Comparison of ENCODE assay signal across 16 cellular contexts in the genomic region with DNA sequence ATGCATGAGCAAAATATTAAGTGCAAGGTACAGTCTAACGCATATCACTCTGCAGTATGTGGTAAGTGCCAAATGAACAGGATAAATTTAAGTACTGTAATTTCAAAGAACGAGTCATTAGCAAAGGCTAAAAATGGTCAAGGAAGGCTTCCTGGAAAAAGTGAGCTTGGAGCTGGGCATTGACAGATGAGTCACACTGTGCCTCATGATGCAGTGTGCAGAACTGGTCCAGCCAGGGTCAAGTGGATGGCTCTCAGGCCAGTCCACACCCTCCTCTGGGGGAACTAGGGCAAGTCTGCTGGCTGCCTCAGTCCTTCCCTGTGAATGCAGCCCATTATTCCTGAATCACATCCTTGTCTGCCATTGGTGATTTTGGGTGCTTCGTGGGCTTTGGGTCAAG.
DNase-seq lines count a peak whose midpoint lies in the region; ATAC-seq and TF ChIP-seq lines count a peak whose summit lies in the region.
"Had no signal": no experiment of that assay in that cellular context is flagged by ENCODE, and none has a peak within 500 bp of the region (broad histone marks: within the 10 kb centered on the region; RNA-seq: fewer than 3 reads in every experiment).

No MANE protein-coding gene starts in this region.

- H3K4me3 ChIP-seq in RWPE2 (ENCODE audit: severe bottlenecking) = no peak overlapping the region
- H3K4me3 ChIP-seq: SJCRH30 had no signal

- POLR2A ChIA-PET in activated CD4-positive, alpha-beta T cell treated with anti-CD3 and anti-CD28 coated beads for 36 hours (lab: Charles Lee) = interaction anchor here (0.6 kb wide), 1 partner anchor 157 kb away, joined by 3 read pairs; no protein-coding TSS in a partner anchor

- no peak overlapping the region for H3K27ac Mint-ChIP-seq in activated CD4-positive, alpha-beta T cell treated with anti-CD3 and anti-CD28 coated beads for 36 hours

- no peaks in the 10 kb centered on the region for H3K4me1 Mint-ChIP-seq in activated CD4-positive, alpha-beta T cell treated with anti-CD3 and anti-CD28 coated beads for 36 hours

- intact Hi-C loops in activated CD4-positive, alpha-beta T cell treated with anti-CD3 and anti-CD28 coated beads for 36 hours (cut with DNase I, micrococcal nuclease) = no loop called here

- no peaks in the 10 kb centered on the region for H3K36me3 Mint-ChIP-seq in activated CD4-positive, alpha-beta T cell treated with anti-CD3 and anti-CD28 coated beads for 36 hours (ENCODE audit: low read depth)

- CTCF ChIA-PET in activated CD4-positive, alpha-beta T cell treated with anti-CD3 and anti-CD28 coated beads for 36 hours (lab: Charles Lee) = no interaction called here

- H3K27ac ChIP-seq in RWPE2 (ENCODE audit: poor library complexity, severe bottlenecking) = no peak overlapping the region
- H3K27ac ChIP-seq: 22Rv1, SJCRH30, VCaP had no signal

- no peaks in the 10 kb centered on the region for H3K36me3 ChIP-seq in RWPE2 (ENCODE audit: low read depth)
- H3K36me3 ChIP-seq: SJCRH30 had no signal

- no peaks in the 10 kb centered on the region for H3K27me3 ChIP-seq in RWPE2 (ENCODE audit: insufficient read depth, poor library complexity, severe bottlenecking)
- H3K27me3 ChIP-seq: SJCRH30 had no signal

- TF ChIP-seq CTCF in RWPE2 (IDR thresholded peaks at IDR 0.05; ENCODE audit: poor library complexity, severe bottlenecking) = no peak

- peaks cover 10% of the 10 kb centered on the region for H3K27me3 Mint-ChIP-seq in activated CD4-positive, alpha-beta T cell treated with anti-CD3 and anti-CD28 coated beads for 36 hours

- H3K9me3 ChIP-seq in RWPE2 (ENCODE audit: severe bottlenecking) = no peaks in the 10 kb centered on the region
- H3K9me3 ChIP-seq: SJCRH30 had no signal

- no peaks in the 10 kb centered on the region for H3K9me3 Mint-ChIP-seq in activated CD4-positive, alpha-beta T cell treated with anti-CD3 and anti-CD28 coated beads for 36 hours (ENCODE audit: low read depth)

- ATAC-seq in RWPE2 (ENCODE audit: low read depth) (peak; percentile 54; the same call in 2 of the 3 replicates), HG02870 (IDR thresholded peaks at IDR 0.05; ENCODE audit: unreplicated experiment) (no peak)
- ATAC-seq in activated CD4-positive, alpha-beta T cell treated with anti-CD3 and anti-CD28 coated beads for 36 hours = no peak

- H3K4me3 Mint-ChIP-seq in activated CD4-positive, alpha-beta T cell treated with anti-CD3 and anti-CD28 coated beads for 36 hours = no peak overlapping the region

- peak; percentile 19 for DNase-seq in NCI-H2196 (lab: John Stamatoyannopoulos, UW; ENCODE audit: unreplicated experiment)
- DNase-seq in NCI-H2196 treated with DMSO at 0.1 percent for 48 hours (lab: John Stamatoyannopoulos, UW; ENCODE audit: unreplicated experiment) = no peak
- DNase-seq in RWPE2 (ENCODE audit: low spot score) = no peak
- DNase-seq in glomerular visceral epithelial cell (ENCODE audit: extremely low spot score) = peak; percentile 2
- DNase-seq in stromal cell of bone marrow (ENCODE audit: low read depth) = peak; percentile 39
- DNase-seq in activated CD4-positive, alpha-beta T cell treated with anti-CD3 and anti-CD28 coated beads for 36 hours = no peak
- no peak for DNase-seq in occipital lobe (lab: John Stamatoyannopoulos, UW)
- DNase-seq: anterior cingulate cortex; effector memory CD4-positive, alpha-beta T cell; NCI-H1048; NCI-H526; retina; SJCRH30 had no signal

- no peaks in the 10 kb centered on the region for H3K4me1 ChIP-seq in RWPE2 (ENCODE audit: insufficient read depth, poor library complexity, severe bottlenecking)
- H3K4me1 ChIP-seq: SJCRH30 had no signal

Comparison
In these comparisons a context has a peak if more than half of its experiments do, and no peak if none do; other contexts are left out.
1. DNase-seq: peak in NCI-H2196 (single experiment), glomerular visceral epithelial cell (single experiment) and stromal cell of bone marrow (single experiment); none in NCI-H2196 treated with DMSO at 0.1 percent for 48 hours (single experiment), RWPE2 (single experiment), activated CD4-positive, alpha-beta T cell treated with anti-CD3 and anti-CD28 coated beads for 36 hours (single experiment) and occipital lobe (single experiment).